In genomic region chr18:79553696-79554095, GRCh38 we compare ENCODE assay signal across 23 cellular contexts.
DNase-seq lines count a peak whose midpoint lies in the region; ATAC-seq, FAIRE-seq and TF ChIP-seq lines count a peak whose summit lies in the region.
"Had no signal": no experiment of that assay in that cellular context is flagged by ENCODE, and none has a peak within 500 bp of the region (broad histone marks: within the 10 kb centered on the region; RNA-seq: fewer than 3 reads in every experiment).

No MANE protein-coding gene starts in this region.

- DNase-seq in activated naive CD4-positive, alpha-beta T cell treated with anti-CD3 and anti-CD28 coated beads, Interleukin-2, amount 10 ng/mL, durations not matched to agents 7 days and 5 days = peak; percentile 8
- no peak for DNase-seq in activated naive CD4-positive, alpha-beta T cell treated with Interleukin-2 at 50 U/mL for 16 hours
- DNase-seq in kidney = peak; percentile 73
- peak; percentile 50 for DNase-seq in upper lobe of right lung
- DNase-seq in NCI-H2081 (lab: John Stamatoyannopoulos, UW) = no peak
- no peak for DNase-seq in GM10248 (ENCODE audit: extremely low spot score)
- DNase-seq: AML-193; Calu3; CD4-positive, alpha-beta memory T cell; DMS79 treated with DMSO at 0.1 percent for 48 hours; GF-D8; HCEC 1CT; IMR-90 had no signal

- CTCF ChIA-PET in activated naive CD4-positive, alpha-beta T cell treated with anti-CD3 and anti-CD28 coated beads, Interleukin-2, amount 10 ng/mL, durations not matched to agents 7 days and 5 days (lab: Charles Lee) = no interaction called here
- CTCF ChIA-PET in GM10248 (lab: Yijun Ruan, JAX) = no interaction called here

- no peaks in the 10 kb centered on the region for H3K27me3 Mint-ChIP-seq in activated naive CD4-positive, alpha-beta T cell treated with anti-CD3 and anti-CD28 coated beads, Interleukin-2, amount 10 ng/mL, durations not matched to agents 7 days and 5 days
- peaks cover 7% of the 10 kb centered on the region for H3K27me3 Mint-ChIP-seq in nephron (ENCODE audit: low read depth)
- H3K27me3 Mint-ChIP-seq: CD4-positive, alpha-beta memory T cell had no signal

- no peaks in the 10 kb centered on the region for H3K36me3 Mint-ChIP-seq in activated naive CD4-positive, alpha-beta T cell treated with anti-CD3 and anti-CD28 coated beads, Interleukin-2, amount 10 ng/mL, durations not matched to agents 7 days and 5 days
- no peaks in the 10 kb centered on the region for H3K36me3 Mint-ChIP-seq in nephron (ENCODE audit: low read depth)
- H3K36me3 Mint-ChIP-seq: CD14-positive monocyte; CD4-positive, alpha-beta memory T cell had no signal

- no peaks in the 10 kb centered on the region for H3K9me3 Mint-ChIP-seq in activated naive CD4-positive, alpha-beta T cell treated with anti-CD3 and anti-CD28 coated beads, Interleukin-2, amount 10 ng/mL, durations not matched to agents 7 days and 5 days
- H3K9me3 Mint-ChIP-seq in nephron = no peaks in the 10 kb centered on the region
- H3K9me3 Mint-ChIP-seq: CD4-positive, alpha-beta memory T cell; GM23338 had no signal

- TF ChIP-seq CTCF in kidney (IDR thresholded peaks at IDR 0.05; ENCODE audit: borderline replicate concordance, extremely low read depth, insufficient read depth) = no peak
- no peak for TF ChIP-seq CTCF in nephron (IDR thresholded peaks at IDR 0.05; ENCODE audit: unreplicated experiment in 3 of 3)
- no peak for TF ChIP-seq CTCF in upper lobe of right lung (IDR thresholded peaks at IDR 0.05)
- no peak for TF ChIP-seq CTCF in GM10248 (IDR thresholded peaks at IDR 0.05; ENCODE audit: control extremely low read depth, extremely low read depth, low read depth, missing control alignments)

- no peak overlapping the region for H3K27ac Mint-ChIP-seq in activated naive CD4-positive, alpha-beta T cell treated with anti-CD3 and anti-CD28 coated beads, Interleukin-2, amount 10 ng/mL, durations not matched to agents 7 days and 5 days
- peak overlapping the region in 2 of 3 experiments; percentile 44 to 49 for H3K27ac Mint-ChIP-seq in nephron
- H3K27ac Mint-ChIP-seq: CD14-positive monocyte; CD4-positive, alpha-beta memory T cell; GM23338 had no signal

- H3K4me1 ChIP-seq in kidney (ENCODE audit: control insufficient read depth in 1 of 2, insufficient read depth in 1 of 2, low read depth in 1 of 2, low read length in 2 of 2) = no peaks in the 10 kb centered on the region
- no peaks in the 10 kb centered on the region for H3K4me1 ChIP-seq in upper lobe of right lung
- H3K4me1 ChIP-seq: A549 had no signal

- no peaks in the 10 kb centered on the region for H3K9me3 ChIP-seq in kidney (ENCODE audit: control insufficient read depth in 1 of 2, low read length in 2 of 2)
- no peaks in the 10 kb centered on the region for H3K9me3 ChIP-seq in upper lobe of right lung
- H3K9me3 ChIP-seq: A549 had no signal

- H3K36me3 ChIP-seq in kidney (ENCODE audit: control insufficient read depth in 1 of 2, insufficient read depth in 2 of 2, low read length in 2 of 2) = no peaks in the 10 kb centered on the region
- no peaks in the 10 kb centered on the region for H3K36me3 ChIP-seq in upper lobe of right lung

- H3K4me3 ChIP-seq in kidney (ENCODE audit: low read length in 2 of 2) = no peak overlapping the region
- no peak overlapping the region for H3K4me3 ChIP-seq in upper lobe of right lung
- H3K4me3 ChIP-seq: A549, GM12878, GM23338 had no signal

- no peak overlapping the region for H3K9ac ChIP-seq in kidney (ENCODE audit: low read length in 2 of 2)

- no peaks in the 10 kb centered on the region for H3K4me1 Mint-ChIP-seq in activated naive CD4-positive, alpha-beta T cell treated with anti-CD3 and anti-CD28 coated beads, Interleukin-2, amount 10 ng/mL, durations not matched to agents 7 days and 5 days
- no peaks in the 10 kb centered on the region for H3K4me1 Mint-ChIP-seq in nephron
- H3K4me1 Mint-ChIP-seq: CD14-positive monocyte; CD4-positive, alpha-beta memory T cell; GM23338 had no signal

- FAIRE-seq in kidney (lab: Jason Lieb, UNC) = no peak
- FAIRE-seq: A549, GM12878, GM19239, H54, HTR-8/SVneo had no signal

- no peaks in the 10 kb centered on the region for H3K27me3 ChIP-seq in upper lobe of right lung

- no peak for ATAC-seq in upper lobe of right lung
- ATAC-seq in HG02759 (IDR thresholded peaks at IDR 0.05; ENCODE audit: unreplicated experiment) = no peak
- ATAC-seq: A549, GM12878, GM23338 had no signal

- POLR2A ChIA-PET in GM10248 (lab: Yijun Ruan, JAX) = no interaction called here

- H3K27ac ChIP-seq in kidney (ENCODE audit: low read depth in 2 of 2, low read length in 2 of 2) (no peak overlapping the region), upper lobe of right lung (no peak overlapping the region)
- H3K27ac ChIP-seq: 22Rv1, A549 had no signal

- H3K4me3 Mint-ChIP-seq in activated naive CD4-positive, alpha-beta T cell treated with anti-CD3 and anti-CD28 coated beads, Interleukin-2, amount 10 ng/mL, durations not matched to agents 7 days and 5 days = no peak overlapping the region
- H3K4me3 Mint-ChIP-seq in nephron = no peak overlapping the region
- H3K4me3 Mint-ChIP-seq: CD14-positive monocyte; CD4-positive, alpha-beta memory T cell; GM23338 had no signal

- intact Hi-C loops in kidney (cut with DNase I) = no loop called here
- intact Hi-C loops in upper lobe of right lung (cut with DNase I) = no loop called here

Comparison
In these comparisons a context has a peak if more than half of its experiments do, and no peak if none do; other contexts are left out.
1. DNase-seq: peak in activated naive CD4-positive, alpha-beta T cell treated with anti-CD3 and anti-CD28 coated beads, Interleukin-2, amount 10 ng/mL, durations not matched to agents 7 days and 5 days (single experiment), kidney (single experiment) and upper lobe of right lung (single experiment); none in activated naive CD4-positive, alpha-beta T cell treated with Interleukin-2 at 50 U/mL for 16 hours (single experiment), NCI-H2081 (0 of 2) and GM10248 (single experiment).